22 cellular contexts compared by ENCODE assay signal in genomic region chr2:168300460-168300859, GRCh38.
"Had no signal": no experiment of that assay in that cellular context is flagged by ENCODE, and none has a peak within 500 bp of the region (broad histone marks: within the 10 kb centered on the region; RNA-seq: fewer than 3 reads in every experiment).

No MANE protein-coding gene starts in this region.

- H3K4me3 Mint-ChIP-seq: activated T-cell treated with anti-CD3 and anti-CD28 coated beads, Interleukin-2, amount 50 U/mL, for 24 hours; activated T-helper 17 cell treated with anti-CD3 and anti-CD28 coated beads, Interleukin-2, amount 50 U/mL, for 72 hours; central memory CD8-positive, alpha-beta T cell; natural killer cell treated with Interleukin-12 subunit alpha and Interleukin-12 subunit beta and Interleukin-15 and Interleukin-18, amount 100 ng/mL, for 72 hours; stimulated activated effector memory CD8-positive, alpha-beta T cell treated with anti-CD3 and anti-CD28 coated beads, Interleukin-12 subunit alpha, Interleukin-12 subunit beta, amount 100 ng/mL, for 72 hours; stimulated activated naive CD8-positive, alpha-beta T cell treated with anti-CD3 and anti-CD28 coated beads, Interleukin-15, amount 100 ng/mL, for 72 hours; WTC11 had no signal

- FAIRE-seq: colon, endothelial cell of umbilical vein had no signal

- ATAC-seq: activated naive CD4-positive, alpha-beta T cell treated with anti-CD3 and anti-CD28 coated beads, Interleukin-2, amount 50 U/mL, for 72 hours; activated T-helper 17 cell treated with anti-CD3 and anti-CD28 coated beads, Interleukin-2, amount 50 U/mL, for 72 hours; esophagus mucosa; gastroesophageal sphincter; left cardiac atrium; stimulated activated effector memory CD8-positive, alpha-beta T cell treated with anti-CD3 and anti-CD28 coated beads, Interleukin-12 subunit alpha, Interleukin-12 subunit beta, amount 100 ng/mL, for 72 hours; stimulated activated naive CD8-positive, alpha-beta T cell treated with anti-CD3 and anti-CD28 coated beads, Interleukin-15, amount 100 ng/mL, for 72 hours; WTC11 had no signal

- H3K36me3 ChIP-seq: gastroesophageal sphincter, prostate gland, right atrium auricular region, tibial artery had no signal

- H3K4me3 ChIP-seq: gastroesophageal sphincter, prostate gland, right atrium auricular region, tibial artery had no signal

- H3K4me1 Mint-ChIP-seq: activated T-helper 17 cell treated with anti-CD3 and anti-CD28 coated beads, Interleukin-2, amount 50 U/mL, for 72 hours; central memory CD8-positive, alpha-beta T cell; stimulated activated effector memory CD8-positive, alpha-beta T cell treated with anti-CD3 and anti-CD28 coated beads, Interleukin-12 subunit alpha, Interleukin-12 subunit beta, amount 100 ng/mL, for 72 hours; stimulated activated naive CD8-positive, alpha-beta T cell treated with anti-CD3 and anti-CD28 coated beads, Interleukin-15, amount 100 ng/mL, for 72 hours; WTC11 had no signal

- H3K27me3 Mint-ChIP-seq: activated T-cell treated with anti-CD3 and anti-CD28 coated beads, Interleukin-2, amount 50 U/mL, for 24 hours; activated T-helper 17 cell treated with anti-CD3 and anti-CD28 coated beads, Interleukin-2, amount 50 U/mL, for 72 hours; central memory CD8-positive, alpha-beta T cell; stimulated activated naive CD8-positive, alpha-beta T cell treated with anti-CD3 and anti-CD28 coated beads, Interleukin-15, amount 100 ng/mL, for 72 hours had no signal

- H3K36me3 Mint-ChIP-seq: stimulated activated effector memory CD8-positive, alpha-beta T cell treated with anti-CD3 and anti-CD28 coated beads, Interleukin-12 subunit alpha, Interleukin-12 subunit beta, amount 100 ng/mL, for 72 hours had no signal

- H3K27ac ChIP-seq: gastroesophageal sphincter, prostate gland, right atrium auricular region, tibial artery had no signal

- DNase-seq: activated T-cell treated with anti-CD3 and anti-CD28 coated beads, Interleukin-2, amount 50 U/mL, for 24 hours; aorta; effector memory CD4-positive, alpha-beta T cell; head of caudate nucleus; hypothalamus; islet precursor cell; left cardiac atrium; stimulated activated CD4-positive, alpha-beta T cell treated with anti-CD3 and anti-CD28 coated beads, Interleukin-12 subunit alpha, Interleukin-12 subunit beta, amount 100 ng/mL, for 4 hours; stimulated activated naive CD8-positive, alpha-beta T cell treated with anti-CD3 and anti-CD28 coated beads, Interleukin-15, amount 100 ng/mL, for 72 hours; tibial artery had no signal

- H3K27ac Mint-ChIP-seq: activated naive CD4-positive, alpha-beta T cell treated with anti-CD3 and anti-CD28 coated beads, Interleukin-2, amount 50 U/mL, for 72 hours; activated T-cell treated with anti-CD3 and anti-CD28 coated beads, Interleukin-2, amount 50 U/mL, for 24 hours; activated T-helper 17 cell treated with anti-CD3 and anti-CD28 coated beads, Interleukin-2, amount 50 U/mL, for 72 hours; natural killer cell treated with Interleukin-12 subunit alpha and Interleukin-12 subunit beta and Interleukin-15 and Interleukin-18, amount 100 ng/mL, for 72 hours; stimulated activated effector memory CD8-positive, alpha-beta T cell treated with anti-CD3 and anti-CD28 coated beads, Interleukin-12 subunit alpha, Interleukin-12 subunit beta, amount 100 ng/mL, for 72 hours; stimulated activated naive CD8-positive, alpha-beta T cell treated with anti-CD3 and anti-CD28 coated beads, Interleukin-15, amount 100 ng/mL, for 72 hours; WTC11 had no signal

- H3K4me1 ChIP-seq: gastroesophageal sphincter, prostate gland, right atrium auricular region, tibial artery had no signal

- H3K27me3 ChIP-seq: gastroesophageal sphincter, right atrium auricular region, tibial artery had no signal

- H3K9me3 ChIP-seq: prostate gland, right atrium auricular region had no signal
